In genomic region chr4:186839122-186840037, GRCh38 we compare ENCODE assay signal across 7 cellular contexts.
A peak's percentile ranks its signal among the peaks of the same experiment; 100 is the strongest.
DNase-seq lines count a peak whose midpoint lies in the region; ATAC-seq and TF ChIP-seq lines count a peak whose summit lies in the region.

No MANE protein-coding gene starts in this region.

- H3K9me3 ChIP-seq in suprapubic skin: no peaks in the 10 kb centered on the region

- DNase-seq in LHCN-M2 (ENCODE audit: low read depth) (peak; percentile 84), fibroblast of gingiva (ENCODE audit: low read depth) (peak; percentile 72), suprapubic skin (ENCODE audit: low spot score in 2 of 2) (no peak), islet precursor cell (no peak), NCI-H1436 (lab: John Stamatoyannopoulos, UW) (no peak), medulla oblongata (ENCODE audit: extremely low spot score) (no peak)

- no peaks in the 10 kb centered on the region for H3K36me3 ChIP-seq in suprapubic skin

- no peak for TF ChIP-seq CTCF in suprapubic skin (IDR thresholded peaks at IDR 0.05)

- H3K27me3 ChIP-seq in suprapubic skin: no peaks in the 10 kb centered on the region

- no peak for TF ChIP-seq POLR2A in suprapubic skin (IDR thresholded peaks at IDR 0.05)

- H3K27ac ChIP-seq in suprapubic skin: peak overlapping the region; percentile 84

- H3K4me1 ChIP-seq in suprapubic skin: peaks cover 10% of the 10 kb centered on the region

- peak overlapping the region; percentile 27 for H3K4me3 ChIP-seq in suprapubic skin

- no peak for TF ChIP-seq EP300 in suprapubic skin (IDR thresholded peaks at IDR 0.05)

- ATAC-seq in GM21381 (IDR thresholded peaks at IDR 0.05; ENCODE audit: unreplicated experiment): peak; percentile 73

- 38% methylated on average over 11 of the region's 11 CpGs for WGBS in suprapubic skin

Comparison
In these comparisons a context has a peak if more than half of its experiments do, and no peak if none do; other contexts are left out.
1. DNase-seq: peak in LHCN-M2 (single experiment) and fibroblast of gingiva (single experiment); none in suprapubic skin (0 of 2), islet precursor cell (single experiment), NCI-H1436 (single experiment) and medulla oblongata (single experiment).